10 cellular contexts compared by ENCODE assay signal in genomic region chr5:68368686-68369359, GRCh38.
DNase-seq lines count a peak whose midpoint lies in the region; ATAC-seq and TF ChIP-seq lines count a peak whose summit lies in the region.
"Had no signal": no experiment of that assay in that cellular context is flagged by ENCODE, and none has a peak within 500 bp of the region (broad histone marks: within the 10 kb centered on the region; RNA-seq: fewer than 3 reads in every experiment).

No MANE protein-coding gene starts in this region.

- no peaks in the 10 kb centered on the region for H3K27me3 ChIP-seq in tibial nerve
- H3K27me3 ChIP-seq: upper lobe of right lung had no signal

- TF ChIP-seq CTCF in omental fat pad (IDR thresholded peaks at IDR 0.05) (no peak), tibial nerve (IDR thresholded peaks at IDR 0.05) (no peak)

- ATAC-seq in omental fat pad (ENCODE audit: low FRiP score), result peak; percentile 58
- ATAC-seq in HG03565 (IDR thresholded peaks at IDR 0.05; ENCODE audit: unreplicated experiment), result no peak
- ATAC-seq: upper lobe of right lung had no signal

- peaks cover 2% of the 10 kb centered on the region for H3K36me3 Mint-ChIP-seq in activated naive CD8-positive, alpha-beta T cell treated with anti-CD3 and anti-CD28 coated beads for 36 hours

- peak overlapping the region; percentile 76 for H3K27ac Mint-ChIP-seq in activated naive CD8-positive, alpha-beta T cell treated with anti-CD3 and anti-CD28 coated beads for 36 hours

- H3K27ac ChIP-seq in tibial nerve, result no peak overlapping the region
- H3K27ac ChIP-seq: upper lobe of right lung had no signal

- no peaks in the 10 kb centered on the region for H3K9me3 ChIP-seq in tibial nerve
- H3K9me3 ChIP-seq: upper lobe of right lung had no signal

- WGBS in tibial nerve, 2 donors, result 76 to 78% methylated on average over 2 of the region's 2 CpGs

- no peaks in the 10 kb centered on the region for H3K9me3 Mint-ChIP-seq in activated naive CD8-positive, alpha-beta T cell treated with anti-CD3 and anti-CD28 coated beads for 36 hours

- no peak for TF ChIP-seq EP300 in tibial nerve (IDR thresholded peaks at IDR 0.05)

- no peaks in the 10 kb centered on the region for H3K36me3 ChIP-seq in tibial nerve
- H3K36me3 ChIP-seq: upper lobe of right lung had no signal

- H3K4me1 ChIP-seq in tibial nerve, result no peaks in the 10 kb centered on the region
- H3K4me1 ChIP-seq: upper lobe of right lung had no signal

- DNase-seq in NCI-H2171 treated with DMSO at 0.1 percent for 48 hours (lab: John Stamatoyannopoulos, UW), result peak; percentile 1
- no peak for DNase-seq in NCI-H2171 (lab: John Stamatoyannopoulos, UW)
- DNase-seq in NCI-H128 (lab: John Stamatoyannopoulos, UW; ENCODE audit: unreplicated experiment), result peak; percentile 41
- DNase-seq in activated naive CD8-positive, alpha-beta T cell treated with anti-CD3 and anti-CD28 coated beads for 36 hours, result no peak
- no peak for DNase-seq in omental fat pad (ENCODE audit: low spot score)
- DNase-seq in putamen (ENCODE audit: low spot score), result no peak
- no peak for DNase-seq in tibial nerve (ENCODE audit: low spot score in 2 of 2)
- DNase-seq: NCI-H2107, upper lobe of right lung had no signal

- H3K4me3 ChIP-seq in tibial nerve, result no peak overlapping the region
- H3K4me3 ChIP-seq: upper lobe of right lung had no signal

- no peak for TF ChIP-seq POLR2A in tibial nerve (IDR thresholded peaks at IDR 0.05)

- H3K27me3 Mint-ChIP-seq in activated naive CD8-positive, alpha-beta T cell treated with anti-CD3 and anti-CD28 coated beads for 36 hours, result no peaks in the 10 kb centered on the region

- peaks cover 36% of the 10 kb centered on the region for H3K4me1 Mint-ChIP-seq in activated naive CD8-positive, alpha-beta T cell treated with anti-CD3 and anti-CD28 coated beads for 36 hours

- no peak overlapping the region for H3K4me3 Mint-ChIP-seq in activated naive CD8-positive, alpha-beta T cell treated with anti-CD3 and anti-CD28 coated beads for 36 hours

Comparison
In these comparisons a context has a peak if more than half of its experiments do, and no peak if none do; other contexts are left out.
1. DNase-seq: peak in NCI-H2171 treated with DMSO at 0.1 percent for 48 hours (single experiment) and NCI-H128 (single experiment); none in NCI-H2171 (single experiment), activated naive CD8-positive, alpha-beta T cell treated with anti-CD3 and anti-CD28 coated beads for 36 hours (single experiment), omental fat pad (single experiment), putamen (single experiment) and tibial nerve (0 of 2).